In genomic region chr13:49669735-49670309, GRCh38 we compare ENCODE assay signal across 8 cellular contexts. TPM values are rescaled to one million over a fixed set of nuclear protein-coding genes. Genes with fewer than 3 reads are reported as not detected.
DNase-seq lines count a peak whose midpoint lies in the region; ATAC-seq and TF ChIP-seq lines count a peak whose summit lies in the region.

No MANE protein-coding gene starts in this region.

- no peak overlapping the region for H3K4me3 ChIP-seq in fibroblast of villous mesenchyme (ENCODE audit: low read depth, low read length)

- DNase-seq in COLO668 (lab: John Stamatoyannopoulos, UW; ENCODE audit: unreplicated experiment), result peak; percentile 78
- DNase-seq in GM20000 (ENCODE audit: low spot score), result peak; percentile 40
- DNase-seq in NCI-H187 (lab: John Stamatoyannopoulos, UW), result peak; percentile 26 to 38
- DNase-seq in activated CD4-positive, alpha-beta T cell treated with anti-CD3 and anti-CD28 coated beads for 48 hours, result peak; percentile 24
- peak; percentile 73 for DNase-seq in fibroblast of villous mesenchyme (ENCODE audit: low read depth)
- DNase-seq in omental fat pad (ENCODE audit: low spot score), result no peak

- TF ChIP-seq CTCF in GM20000 (IDR thresholded peaks at IDR 0.05; ENCODE audit: extremely low read depth, missing control alignments) (peak; percentile 27), fibroblast of villous mesenchyme (IDR thresholded peaks at IDR 0.05; ENCODE audit: insufficient read depth, low read depth, low read length) (peak; percentile 77), omental fat pad (IDR thresholded peaks at IDR 0.05) (peak in 1 of 3 donors; percentile 39)

- ATAC-seq in omental fat pad (ENCODE audit: low FRiP score) (peak; percentile 90), HG03025 (IDR thresholded peaks at IDR 0.05; ENCODE audit: low FRiP score, unreplicated experiment) (no peak), HG02678 (IDR thresholded peaks at IDR 0.05; ENCODE audit: unreplicated experiment) (no peak)

RNA-seq across cellular contexts. Expression of gene EBPL, which starts 21.5 kb away (rescaled TPM):
- total RNA-seq in fibroblast of villous mesenchyme (39.7 and 52.5 TPM in 2 replicates), omental fat pad (10 to 100 TPM; 36.1 to 51.7 (median 39.6) TPM)

RNA-seq across cellular contexts. Expression of gene ARL11, which starts 41.5 kb away (rescaled TPM):
- total RNA-seq in fibroblast of villous mesenchyme (not detected in 2 replicates), omental fat pad (1 to 10 TPM in 3 of 4 donors, under 1 TPM in 1; 0.93 to 4.9 (median 1.6) TPM)
